30 cellular contexts compared by ENCODE assay signal in genomic region chr12:64951944-64952343, GRCh38.
"Had no signal": no experiment of that assay in that cellular context is flagged by ENCODE, and none has a peak within 500 bp of the region (broad histone marks: within the 10 kb centered on the region; RNA-seq: fewer than 3 reads in every experiment).

No MANE protein-coding gene starts in this region.

- H3K4me3 ChIP-seq: adrenal gland, PC-9, SK-N-MC had no signal

- H2AFZ ChIP-seq: PC-9 had no signal

- H3K36me3 ChIP-seq: adrenal gland had no signal

- H3K9ac ChIP-seq: KMS-11 had no signal

- DNase-seq: activated CD4-positive, alpha-beta T cell treated with anti-CD3 and anti-CD28 coated beads for 36 hours; activated CD4-positive, alpha-beta T cell treated with anti-CD3 and anti-CD28 coated beads, Interleukin-2, amount 10 ng/mL, durations not matched to agents 7 days and 5 days; activated CD4-positive, alpha-beta T cell treated with anti-CD3 and anti-CD28 coated beads, Interleukin-2, amount 50 U/mL, for 48 hours; activated CD8-positive, alpha-beta T cell treated with anti-CD3 and anti-CD28 coated beads, Interleukin-2, amount 10 ng/mL, durations not matched to agents 7 days and 5 days; activated gamma-delta T cell treated with Interleukin-2 at 50 U/mL for 16 hours; activated naive CD4-positive, alpha-beta T cell treated with anti-CD3 and anti-CD28 coated beads for 36 hours; activated T-cell treated with anti-CD3 and anti-CD28 coated beads for 4 hours; activated T-cell treated with anti-CD3 and anti-CD28 coated beads, Interleukin-2, amount 50 U/mL, for 4 hours; adrenal gland; anterior cingulate cortex; caudate nucleus; cerebellar nuclear complex; cortex of kidney; NCI-H1092 treated with DMSO at 0.1 percent for 48 hours; NCI-H1417; NCI-H146; NCI-H187; NCI-H2029 treated with DMSO at 0.1 percent for 48 hours; NCI-H2107; NCI-H510A; NCI-H526; NCI-H748 treated with DMSO at 0.1 percent for 48 hours; PC-9 had no signal

- H3K27ac ChIP-seq: adrenal gland, KMS-11, PC-9, RWPE1, SK-N-MC had no signal

- ATAC-seq: activated CD4-positive, alpha-beta T cell treated with anti-CD3 and anti-CD28 coated beads for 36 hours; activated CD4-positive, CD25-positive, alpha-beta regulatory T cell treated with anti-CD3 and anti-CD28 coated beads, Interleukin-2, amount 50 U/mL, for 24 hours; activated CD8-positive, alpha-beta T cell treated with anti-CD3 and anti-CD28 coated beads, Interleukin-2, amount 10 ng/mL, durations not matched to agents 7 days and 5 days; activated naive CD4-positive, alpha-beta T cell treated with anti-CD3 and anti-CD28 coated beads, Interleukin-2, amount 50 U/mL, for 72 hours; activated T-cell treated with anti-CD3 and anti-CD28 coated beads, Interleukin-2, amount 50 U/mL, for 4 hours; Right ventricle myocardium inferior; WTC11 had no signal

- H3K9me3 ChIP-seq: adrenal gland had no signal

- H3K4me2 ChIP-seq: KMS-11, PC-9 had no signal

- H3K27me3 ChIP-seq: adrenal gland had no signal
